In genomic region chr16:84504420-84505248, GRCh38 we compare ENCODE assay signal across 8 cellular contexts. TPM values are rescaled to one million over a fixed set of nuclear protein-coding genes. Genes with fewer than 3 reads are reported as not detected.
DNase-seq lines count a peak whose midpoint lies in the region; TF ChIP-seq lines count a peak whose summit lies in the region.

A gene with protein sequence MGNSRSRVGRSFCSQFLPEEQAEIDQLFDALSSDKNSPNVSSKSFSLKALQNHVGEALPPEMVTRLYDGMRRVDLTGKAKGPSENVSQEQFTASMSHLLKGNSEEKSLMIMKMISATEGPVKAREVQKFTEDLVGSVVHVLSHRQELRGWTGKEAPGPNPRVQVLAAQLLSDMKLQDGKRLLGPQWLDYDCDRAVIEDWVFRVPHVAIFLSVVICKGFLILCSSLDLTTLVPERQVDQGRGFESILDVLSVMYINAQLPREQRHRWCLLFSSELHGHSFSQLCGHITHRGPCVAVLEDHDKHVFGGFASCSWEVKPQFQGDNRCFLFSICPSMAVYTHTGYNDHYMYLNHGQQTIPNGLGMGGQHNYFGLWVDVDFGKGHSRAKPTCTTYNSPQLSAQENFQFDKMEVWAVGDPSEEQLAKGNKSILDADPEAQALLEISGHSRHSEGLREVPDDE (minus strand): TSS chr16:84504659. CDS start chr16:84498086, 6,573 bp downstream.

- in situ Hi-C loops in astrocyte of the cerebellum (cut with HindIII; ENCODE audit: low sequenced_read_pairs): loop anchor here (25.0 kb wide), 1 partner anchor 233 kb away; no protein-coding TSS in a partner anchor

- POLR2A ChIA-PET in GM10248 (lab: Yijun Ruan, JAX): no interaction called here

- CTCF ChIA-PET in GM10248 (lab: Yijun Ruan, JAX): interaction anchor here (0.8 to 13.3 kb wide), 16 partner anchors 10 to 549 kb away, joined by 3 to 172 read pairs (median 9); partner anchors contain the start of gene COTL1

- TF ChIP-seq CTCF in GM10248 (IDR thresholded peaks at IDR 0.05; ENCODE audit: control extremely low read depth, extremely low read depth, low read depth, missing control alignments): no peak
- peak; percentile 3 for TF ChIP-seq CTCF in HFF-Myc (IDR thresholded peaks at IDR 0.05; ENCODE audit: low read depth, low read length, missing control alignments)
- no peak for TF ChIP-seq CTCF in astrocyte of the cerebellum (IDR thresholded peaks at IDR 0.05; ENCODE audit: low read depth, low read length, missing control alignments)

- H3K4me3 ChIP-seq in HFF-Myc (replicated peaks; ENCODE audit: low read depth, low read length): peak within 1 kb of the TSS; percentile 70
- H3K4me3 ChIP-seq in astrocyte of the cerebellum (ENCODE audit: low read depth, low read length): peak within 1 kb of the TSS; percentile 55

- DNase-seq in GM10248 (ENCODE audit: extremely low spot score) (peak; percentile 99), HFF-Myc (ENCODE audit: extremely low read depth, low read depth) (peak; percentile 94), NAMALWA (ENCODE audit: low spot score) (peak; percentile 98), T-helper 22 cell (ENCODE audit: low read depth) (peak; percentile 95), astrocyte of the cerebellum (ENCODE audit: low read depth) (peak; percentile 97), hepatic stellate cell (ENCODE audit: low spot score) (peak; percentile 99), renal cortical epithelial cell (ENCODE audit: low read depth) (peak; percentile 89), NCI-H1105 (lab: John Stamatoyannopoulos, UW) (no peak)

RNA-seq across cellular contexts. Expression of the gene that starts here (rescaled TPM):
- total RNA-seq in renal cortical epithelial cell: 29.7 and 34.2 TPM in 2 replicates
